ENCODE assay signal across 16 cellular contexts in the genomic region with DNA sequence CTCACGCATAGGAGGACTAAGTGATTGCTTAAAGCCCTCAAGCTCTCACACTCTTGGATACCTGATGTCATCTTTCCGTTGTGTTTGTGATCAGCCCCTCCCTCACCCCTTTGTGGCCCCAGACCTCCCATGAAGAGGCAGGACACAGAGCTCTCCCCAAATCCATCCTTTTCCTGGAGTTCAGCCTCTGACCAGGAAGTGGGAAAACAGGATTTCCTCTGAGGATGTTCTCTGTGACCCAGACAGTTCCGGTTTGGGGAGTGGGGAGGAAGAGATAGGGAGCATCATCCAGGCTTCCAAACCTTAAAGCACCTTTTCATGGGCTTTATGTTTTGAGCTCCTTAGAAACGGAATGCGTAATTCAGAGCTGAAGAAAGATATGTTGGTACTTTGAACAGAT. TPM values are rescaled to one million over a fixed set of nuclear protein-coding genes. Genes with fewer than 3 reads are reported as not detected.
DNase-seq lines count a peak whose midpoint lies in the region; ATAC-seq and TF ChIP-seq lines count a peak whose summit lies in the region.
"Had no signal": no experiment of that assay in that cellular context is flagged by ENCODE, and none has a peak within 500 bp of the region (broad histone marks: within the 10 kb centered on the region; RNA-seq: fewer than 3 reads in every experiment).

No MANE protein-coding gene starts in this region.

- H3K4me3 Mint-ChIP-seq in GM23338, result no peak overlapping the region
- H3K4me3 Mint-ChIP-seq in endothelial cell (ENCODE audit: unreplicated experiment), result no peak overlapping the region
- H3K4me3 Mint-ChIP-seq in glutamatergic neuron (ENCODE audit: unreplicated experiment), result no peak overlapping the region
- H3K4me3 Mint-ChIP-seq: CD4-positive, alpha-beta memory T cell; IgD-negative memory B cell had no signal

- no peaks in the 10 kb centered on the region; the same call in 1 of the 2 replicates for H4K20me1 ChIP-seq in GM23338 (replicated peaks; ENCODE audit: insufficient read depth)

- H3F3A ChIP-seq in GM23338 (replicated peaks; ENCODE audit: low read depth), result no peaks in the 10 kb centered on the region

- H3K4me1 ChIP-seq in GM23338 (ENCODE audit: insufficient read depth), result no peaks in the 10 kb centered on the region; the same call in 1 of the 2 replicates
- no peaks in the 10 kb centered on the region for H3K4me1 ChIP-seq in HEK293 (ENCODE audit: control insufficient read depth, insufficient read depth, low read length)
- peaks cover 5% of the 10 kb centered on the region for H3K4me1 ChIP-seq in upper lobe of right lung
- H3K4me1 ChIP-seq: A549, BE2C had no signal

- no peak overlapping the region for H3K4me3 ChIP-seq in GM23338
- no peak overlapping the region for H3K4me3 ChIP-seq in HEK293 (ENCODE audit: low read depth, low read length)
- H3K4me3 ChIP-seq in upper lobe of right lung, result no peak overlapping the region
- H3K4me3 ChIP-seq: A549 had no signal

- H3K27me3 Mint-ChIP-seq in GM23338 (ENCODE audit: insufficient read depth, low read depth, poor library complexity) (no peaks in the 10 kb centered on the region), endothelial cell (ENCODE audit: unreplicated experiment) (peaks cover 7% of the 10 kb centered on the region), glutamatergic neuron (ENCODE audit: unreplicated experiment) (no peaks in the 10 kb centered on the region)

- ATAC-seq in GM23338 (peak; percentile 64), upper lobe of right lung (peak; percentile 26)
- ATAC-seq: A549 had no signal

- H3K79me2 ChIP-seq in GM23338 (replicated peaks; ENCODE audit: insufficient read depth), result no peaks in the 10 kb centered on the region

- POLR2A ChIA-PET in HEK293 (lab: Yijun Ruan, JAX), result no interaction called here

- H3K9me3 Mint-ChIP-seq in GM23338 (no peaks in the 10 kb centered on the region), endothelial cell (ENCODE audit: unreplicated experiment) (no peaks in the 10 kb centered on the region), glutamatergic neuron (ENCODE audit: unreplicated experiment) (no peaks in the 10 kb centered on the region)
- H3K9me3 Mint-ChIP-seq: CD4-positive, alpha-beta memory T cell; IgD-negative memory B cell had no signal

- no peak overlapping the region for H3K4me2 ChIP-seq in GM23338
- H3K4me2 ChIP-seq: A549 had no signal

- peak; percentile 18 for DNase-seq in GM23338 (ENCODE audit: low spot score)
- peak; percentile 61 for DNase-seq in endothelial cell (ENCODE audit: low spot score)
- no peak for DNase-seq in upper lobe of right lung
- DNase-seq in glutamatergic neuron, result no peak
- no peak for DNase-seq in stimulated activated CD4-positive, alpha-beta T cell treated with anti-CD3 and anti-CD28 coated beads, Interleukin-12 subunit alpha, Interleukin-12 subunit beta, amount 100 ng/mL, for 4 hours
- DNase-seq: BE2C; CD4-positive, alpha-beta memory T cell; DMS153; DND-41; GF-D8 had no signal

- TF ChIP-seq CTCF in GM23338 (conservative IDR thresholded peaks at IDR 0.05; ENCODE audit: low read depth in 2 of 2) (no peak), HEK293 (tag by site-specific recombination; IDR thresholded peaks at IDR 0.05) (no peak), endothelial cell (IDR thresholded peaks at IDR 0.05; ENCODE audit: unreplicated experiment) (no peak), upper lobe of right lung (IDR thresholded peaks at IDR 0.05) (no peak), glutamatergic neuron (IDR thresholded peaks at IDR 0.05; ENCODE audit: partially characterized antibody, unreplicated experiment) (no peak)

- peaks cover 10% of the 10 kb centered on the region for H3K4me1 Mint-ChIP-seq in GM23338
- peaks cover 71% of the 10 kb centered on the region for H3K4me1 Mint-ChIP-seq in endothelial cell (ENCODE audit: unreplicated experiment)
- H3K4me1 Mint-ChIP-seq in glutamatergic neuron (ENCODE audit: low read depth, unreplicated experiment), result no peaks in the 10 kb centered on the region
- H3K4me1 Mint-ChIP-seq: IgD-negative memory B cell had no signal

- intact Hi-C loops in upper lobe of right lung (cut with DNase I), result no loop called here

- H3K9me2 ChIP-seq in GM23338 (ENCODE audit: insufficient read depth), result no peaks in the 10 kb centered on the region

- H3K27ac Mint-ChIP-seq in GM23338 (no peak overlapping the region), endothelial cell (ENCODE audit: unreplicated experiment) (peak overlapping the region; percentile 99), glutamatergic neuron (ENCODE audit: unreplicated experiment) (no peak overlapping the region)
- H3K27ac Mint-ChIP-seq: CD4-positive, alpha-beta memory T cell; IgD-negative memory B cell had no signal

- no peaks in the 10 kb centered on the region for H3K36me3 Mint-ChIP-seq in GM23338 (ENCODE audit: low read depth)
- H3K36me3 Mint-ChIP-seq in endothelial cell (ENCODE audit: low read depth, unreplicated experiment), result no peaks in the 10 kb centered on the region
- H3K36me3 Mint-ChIP-seq in glutamatergic neuron (ENCODE audit: unreplicated experiment), result no peaks in the 10 kb centered on the region
- H3K36me3 Mint-ChIP-seq: CD4-positive, alpha-beta memory T cell had no signal

- CTCF ChIA-PET in HEK293 (lab: Yijun Ruan, JAX), result interaction anchor here (0.5 to 2.7 kb wide), 3 partner anchors 19 to 485 kb away, joined by 3 to 12 read pairs (median 9); no protein-coding TSS in a partner anchor

- H3K27me3 ChIP-seq in GM23338 (ENCODE audit: insufficient read depth) (peaks cover 34% of the 10 kb centered on the region; the same call in 1 of the 2 replicates), upper lobe of right lung (peaks cover 4% of the 10 kb centered on the region)
- H3K27me3 ChIP-seq: BE2C had no signal

- H3K27ac ChIP-seq in GM23338 (ENCODE audit: low read depth) (no peak overlapping the region), HEK293 (ENCODE audit: extremely low read depth, low read depth, low read length) (no peak overlapping the region), upper lobe of right lung (no peak overlapping the region)
- H3K27ac ChIP-seq: A549, C4-2B had no signal

- H2AFZ ChIP-seq in GM23338, result peak overlapping the region; percentile 5; the same call in 1 of the 2 replicates

- no peaks in the 10 kb centered on the region for H3K36me3 ChIP-seq in GM23338 (ENCODE audit: insufficient read depth)
- no peaks in the 10 kb centered on the region for H3K36me3 ChIP-seq in HEK293 (ENCODE audit: control insufficient read depth in 2 of 2, insufficient read depth in 1 of 2, low read length in 2 of 2)
- no peaks in the 10 kb centered on the region for H3K36me3 ChIP-seq in upper lobe of right lung
- H3K36me3 ChIP-seq: BE2C had no signal

- no peaks in the 10 kb centered on the region for H3K9me3 ChIP-seq in HEK293 (ENCODE audit: control insufficient read depth, insufficient read depth, low read depth, low read length)
- H3K9me3 ChIP-seq in upper lobe of right lung, result no peaks in the 10 kb centered on the region
- H3K9me3 ChIP-seq: A549, BE2C had no signal

TF ChIP-seq in GM23338, 12 proteins besides CTCF, POLR2A, EP300 and RAD21:
- TF ChIP-seq ZNF331 (CRISPR knock-in tag; IDR thresholded peaks at IDR 0.05; ENCODE audit: low read depth) (no peak), CREB1 (CRISPR knock-in tag; IDR thresholded peaks at IDR 0.05; ENCODE audit: low read depth) (no peak), ZNF114 (CRISPR knock-in tag; IDR thresholded peaks at IDR 0.05) (no peak), JUNB (IDR thresholded peaks at IDR 0.05; ENCODE audit: unreplicated experiment) (no peak), EZH2phosphoT487 (IDR thresholded peaks at IDR 0.05; ENCODE audit: unreplicated experiment) (no peak), POLR2AphosphoS5 (IDR thresholded peaks at IDR 0.05; ENCODE audit: low read depth) (no peak)
- TF ChIP-seq, protein P1, sequence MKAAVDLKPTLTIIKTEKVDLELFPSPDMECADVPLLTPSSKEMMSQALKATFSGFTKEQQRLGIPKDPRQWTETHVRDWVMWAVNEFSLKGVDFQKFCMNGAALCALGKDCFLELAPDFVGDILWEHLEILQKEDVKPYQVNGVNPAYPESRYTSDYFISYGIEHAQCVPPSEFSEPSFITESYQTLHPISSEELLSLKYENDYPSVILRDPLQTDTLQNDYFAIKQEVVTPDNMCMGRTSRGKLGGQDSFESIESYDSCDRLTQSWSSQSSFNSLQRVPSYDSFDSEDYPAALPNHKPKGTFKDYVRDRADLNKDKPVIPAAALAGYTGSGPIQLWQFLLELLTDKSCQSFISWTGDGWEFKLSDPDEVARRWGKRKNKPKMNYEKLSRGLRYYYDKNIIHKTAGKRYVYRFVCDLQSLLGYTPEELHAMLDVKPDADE (IDR thresholded peaks at IDR 0.05), result no peak

TF ChIP-seq in HEK293, 187 proteins besides CTCF, POLR2A, EP300 and RAD21:
- TF ChIP-seq ZNF335 (tag by site-specific recombination; conservative IDR thresholded peaks at IDR 0.05) (0 out of 2 replicates have a peak, but pooled peaks have one; percentile 14), ZNF2 (tag by site-specific recombination; IDR thresholded peaks at IDR 0.05) (no peak), GLIS1 (tag by site-specific recombination; IDR thresholded peaks at IDR 0.05) (peak; percentile 9; the same call in 1 of the 2 replicates)

RNA-seq across cellular contexts. Expression of a gene that starts 11.9 kb away (rescaled TPM):
- total RNA-seq in GM23338 (2014; rRNA removed; shearing (Covaris generic)), result not detected in 2 replicates
- polyA plus RNA-seq in GM23338 (2016; fragmentation: Nextera tagmentation; extraction: Ambion mirVana), result not detected in 2 replicates
- total RNA-seq in endothelial cell (ENCODE audit: unreplicated experiment) (199 TPM), upper lobe of right lung (18.3 TPM), glutamatergic neuron (ENCODE audit: unreplicated experiment) (2.1 TPM)
- total RNA-seq: CD4-positive, alpha-beta memory T cell; HT-29 had no signal
- polyA plus RNA-seq: A549; AG04450; CD4-positive, alpha-beta memory T cell had no signal

RNA-seq across cellular contexts. Expression of a gene that starts 54.1 kb away (rescaled TPM):
- not detected in 2 replicates for total RNA-seq in GM23338 (2014; rRNA removed; shearing (Covaris generic))
- polyA plus RNA-seq in GM23338 (2016; fragmentation: Nextera tagmentation; extraction: Ambion mirVana), result not detected in 2 replicates
- not detected for total RNA-seq in endothelial cell (ENCODE audit: unreplicated experiment)
- 41.2 TPM for total RNA-seq in upper lobe of right lung
- total RNA-seq in glutamatergic neuron (ENCODE audit: unreplicated experiment), result not detected
- total RNA-seq: CD4-positive, alpha-beta memory T cell had no signal
- polyA plus RNA-seq: AG04450; CD4-positive, alpha-beta memory T cell had no signal

Comparison
In these comparisons a context has a peak if more than half of its experiments do, and no peak if none do; other contexts are left out.
1. DNase-seq: peak in GM23338 (single experiment) and endothelial cell (single experiment); none in upper lobe of right lung (single experiment), glutamatergic neuron (single experiment) and stimulated activated CD4-positive, alpha-beta T cell treated with anti-CD3 and anti-CD28 coated beads, Interleukin-12 subunit alpha, Interleukin-12 subunit beta, amount 100 ng/mL, for 4 hours (single experiment).
2. RNA of a gene that starts 11.9 kb away (total RNA-seq): 199 TPM in endothelial cell (single experiment); 18.3 TPM in upper lobe of right lung (single experiment), 2.1 TPM in glutamatergic neuron (single experiment) and not detected in GM23338; every median in the first group is over 10 times any median in the second.
3. RNA of a gene that starts 54.1 kb away (total RNA-seq): 41.2 TPM in upper lobe of right lung (single experiment); not detected in endothelial cell (single experiment), not detected in GM23338 and not detected in glutamatergic neuron (single experiment); every median in the first group is over 10 times any median in the second.